Comparison of ENCODE assay signal across 29 cellular contexts in the genomic region with DNA sequence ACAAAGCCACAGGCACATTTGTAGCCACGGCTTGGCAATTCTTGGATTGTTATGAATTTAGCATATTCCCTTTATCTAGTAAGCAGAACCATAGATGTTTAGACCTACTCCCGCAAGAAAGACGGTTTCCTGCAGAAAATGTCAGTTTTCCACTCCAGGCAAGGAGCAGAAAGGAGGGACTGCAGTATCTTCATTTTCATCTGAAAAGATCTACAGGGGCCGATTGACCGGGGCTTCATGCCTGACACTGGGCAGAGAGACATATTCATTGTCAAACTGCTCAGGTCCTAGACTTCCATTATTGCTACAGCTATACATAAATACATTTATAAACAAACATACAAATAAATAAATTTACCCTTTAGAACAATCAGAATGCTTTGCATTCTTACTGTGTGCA.
"Had no signal": no experiment of that assay in that cellular context is flagged by ENCODE, and none has a peak within 500 bp of the region (broad histone marks: within the 10 kb centered on the region; RNA-seq: fewer than 3 reads in every experiment).

No MANE protein-coding gene starts in this region.

- H3K27ac ChIP-seq: ascending aorta, breast epithelium, cardiac muscle cell, colonic mucosa, WERI-Rb-1 had no signal

- H3K9me3 Mint-ChIP-seq: activated CD4-positive, alpha-beta memory T cell treated with anti-CD3 and anti-CD28 coated beads, Interleukin-2, amount 10 ng/mL, durations not matched to agents 7 days and 5 days; activated CD4-positive, alpha-beta T cell treated with anti-CD3 and anti-CD28 coated beads, Interleukin-2, amount 10 ng/mL, durations not matched to agents 7 days and 5 days; activated naive CD4-positive, alpha-beta T cell treated with anti-CD3 and anti-CD28 coated beads, Interleukin-2, amount 10 ng/mL, durations not matched to agents 7 days and 5 days; activated naive CD8-positive, alpha-beta T cell treated with anti-CD3 and anti-CD28 coated beads, Interleukin-2, amount 10 ng/mL, durations not matched to agents 7 days and 5 days; activated T-cell treated with anti-CD3 and anti-CD28 coated beads, Interleukin-2, amount 50 U/mL, for 4 hours; activated T-helper 1 cell treated with anti-CD3 and anti-CD28 coated beads, Interleukin-12 subunit alpha, Interleukin-12 subunit beta, Interleukin-2, Interleukin-4 antibody, amounts not matched to agents 30 ng/mL and 10 ng/mL and 1 ng/mL, durations not matched to agents 14 hours and 24 hours and 36 hours; T-helper 2 cell treated with Interferon-gamma antibody and Interleukin-4, amounts not matched to agents 5 μg/mL and 100 μg/mL, for 36 hours had no signal

- H3K4me3 ChIP-seq: ascending aorta, breast epithelium, cardiac muscle cell, colonic mucosa had no signal

- H3K36me3 ChIP-seq: ascending aorta, breast epithelium, cardiac muscle cell, colonic mucosa, WERI-Rb-1 had no signal

- H3K4me3 Mint-ChIP-seq: activated CD4-positive, alpha-beta memory T cell treated with anti-CD3 and anti-CD28 coated beads, Interleukin-2, amount 10 ng/mL, durations not matched to agents 7 days and 5 days; activated CD4-positive, alpha-beta T cell treated with anti-CD3 and anti-CD28 coated beads, Interleukin-2, amount 10 ng/mL, durations not matched to agents 7 days and 5 days; activated naive CD4-positive, alpha-beta T cell treated with anti-CD3 and anti-CD28 coated beads, Interleukin-2, amount 10 ng/mL, durations not matched to agents 7 days and 5 days; activated naive CD8-positive, alpha-beta T cell treated with anti-CD3 and anti-CD28 coated beads, Interleukin-2, amount 10 ng/mL, durations not matched to agents 7 days and 5 days; activated T-cell treated with anti-CD3 and anti-CD28 coated beads, Interleukin-2, amount 50 U/mL, for 4 hours; activated T-helper 1 cell treated with anti-CD3 and anti-CD28 coated beads, Interleukin-12 subunit alpha, Interleukin-12 subunit beta, Interleukin-2, Interleukin-4 antibody, amounts not matched to agents 30 ng/mL and 10 ng/mL and 1 ng/mL, durations not matched to agents 14 hours and 24 hours and 36 hours; T-helper 17 cell; T-helper 2 cell treated with Interferon-gamma antibody and Interleukin-4, amounts not matched to agents 5 μg/mL and 100 μg/mL, for 36 hours had no signal

- H3K9me3 ChIP-seq: ascending aorta, breast epithelium, colonic mucosa had no signal

- H3K27me3 ChIP-seq: ascending aorta, breast epithelium, cardiac muscle cell, colonic mucosa had no signal

- H3K27ac Mint-ChIP-seq: activated CD4-positive, alpha-beta memory T cell treated with anti-CD3 and anti-CD28 coated beads, Interleukin-2, amount 10 ng/mL, durations not matched to agents 7 days and 5 days; activated CD4-positive, alpha-beta T cell treated with anti-CD3 and anti-CD28 coated beads, Interleukin-2, amount 10 ng/mL, durations not matched to agents 7 days and 5 days; activated naive CD4-positive, alpha-beta T cell treated with anti-CD3 and anti-CD28 coated beads, Interleukin-2, amount 10 ng/mL, durations not matched to agents 7 days and 5 days; activated naive CD4-positive, alpha-beta T cell treated with anti-CD3 and anti-CD28 coated beads, Interleukin-2, amount 50 U/mL, for 72 hours; activated naive CD8-positive, alpha-beta T cell treated with anti-CD3 and anti-CD28 coated beads, Interleukin-2, amount 10 ng/mL, durations not matched to agents 7 days and 5 days; activated T-helper 1 cell treated with anti-CD3 and anti-CD28 coated beads, Interleukin-12 subunit alpha, Interleukin-12 subunit beta, Interleukin-2, Interleukin-4 antibody, amounts not matched to agents 30 ng/mL and 10 ng/mL and 1 ng/mL, durations not matched to agents 14 hours and 24 hours and 36 hours; activated T-helper 2 cell treated with anti-CD3 and anti-CD28 coated beads, Interferon-gamma antibody, Interleukin-2, Interleukin-4, amounts not matched to agents 10 μg/mL and 5 μg/mL and 100 μg/mL, durations not matched to agents 14 hours and 24 hours and 36 hours; T-helper 17 cell; T-helper 2 cell treated with Interferon-gamma antibody and Interleukin-4, amounts not matched to agents 5 μg/mL and 100 μg/mL, for 36 hours had no signal

- H3K36me3 Mint-ChIP-seq: activated naive CD4-positive, alpha-beta T cell treated with anti-CD3 and anti-CD28 coated beads, Interleukin-2, amount 10 ng/mL, durations not matched to agents 7 days and 5 days; activated naive CD4-positive, alpha-beta T cell treated with anti-CD3 and anti-CD28 coated beads, Interleukin-2, amount 50 U/mL, for 72 hours; activated naive CD8-positive, alpha-beta T cell treated with anti-CD3 and anti-CD28 coated beads, Interleukin-2, amount 10 ng/mL, durations not matched to agents 7 days and 5 days; brain had no signal

- H3K27me3 Mint-ChIP-seq: activated CD4-positive, alpha-beta T cell treated with anti-CD3 and anti-CD28 coated beads, Interleukin-2, amount 10 ng/mL, durations not matched to agents 7 days and 5 days; activated naive CD4-positive, alpha-beta T cell treated with anti-CD3 and anti-CD28 coated beads, Interleukin-2, amount 10 ng/mL, durations not matched to agents 7 days and 5 days; brain; T-helper 17 cell had no signal

- DNase-seq: activated CD4-positive, alpha-beta memory T cell treated with anti-CD3 and anti-CD28 coated beads, Interleukin-2, amount 10 ng/mL, durations not matched to agents 7 days and 5 days; activated CD4-positive, alpha-beta T cell treated with anti-CD3 and anti-CD28 coated beads for 1 hour; activated CD4-positive, alpha-beta T cell treated with anti-CD3 and anti-CD28 coated beads for 4 hours; activated CD4-positive, alpha-beta T cell treated with anti-CD3 and anti-CD28 coated beads, Interleukin-2, amount 10 ng/mL, durations not matched to agents 7 days and 5 days; activated CD4-positive, alpha-beta T cell treated with anti-CD3 and anti-CD28 coated beads, Interleukin-2, amount 50 U/mL, for 4 hours; activated CD4-positive, CD25-positive, alpha-beta regulatory T cell; activated CD8-positive, alpha-beta memory T cell treated with anti-CD3 and anti-CD28 coated beads, Interleukin-2, amount 50 U/mL, for 48 hours; activated gamma-delta T cell; activated naive CD4-positive, alpha-beta T cell; activated naive CD4-positive, alpha-beta T cell treated with anti-CD3 and anti-CD28 coated beads, Interleukin-2, amount 10 ng/mL, durations not matched to agents 7 days and 5 days; activated naive CD8-positive, alpha-beta T cell treated with anti-CD3 and anti-CD28 coated beads, Interleukin-2, amount 10 ng/mL, durations not matched to agents 7 days and 5 days; activated T-cell treated with anti-CD3 and anti-CD28 coated beads, Interleukin-2, amount 50 U/mL, for 4 hours; central memory CD4-positive, alpha-beta T cell; cerebellar nuclear complex; colonic mucosa; effector CD8-positive, alpha-beta T cell; foreskin fibroblast; T-helper 1 cell; T-helper 17 cell; T1000; WERI-Rb-1 had no signal

- H3K4me1 ChIP-seq: ascending aorta, breast epithelium, colonic mucosa had no signal
